In the genomic region with DNA sequence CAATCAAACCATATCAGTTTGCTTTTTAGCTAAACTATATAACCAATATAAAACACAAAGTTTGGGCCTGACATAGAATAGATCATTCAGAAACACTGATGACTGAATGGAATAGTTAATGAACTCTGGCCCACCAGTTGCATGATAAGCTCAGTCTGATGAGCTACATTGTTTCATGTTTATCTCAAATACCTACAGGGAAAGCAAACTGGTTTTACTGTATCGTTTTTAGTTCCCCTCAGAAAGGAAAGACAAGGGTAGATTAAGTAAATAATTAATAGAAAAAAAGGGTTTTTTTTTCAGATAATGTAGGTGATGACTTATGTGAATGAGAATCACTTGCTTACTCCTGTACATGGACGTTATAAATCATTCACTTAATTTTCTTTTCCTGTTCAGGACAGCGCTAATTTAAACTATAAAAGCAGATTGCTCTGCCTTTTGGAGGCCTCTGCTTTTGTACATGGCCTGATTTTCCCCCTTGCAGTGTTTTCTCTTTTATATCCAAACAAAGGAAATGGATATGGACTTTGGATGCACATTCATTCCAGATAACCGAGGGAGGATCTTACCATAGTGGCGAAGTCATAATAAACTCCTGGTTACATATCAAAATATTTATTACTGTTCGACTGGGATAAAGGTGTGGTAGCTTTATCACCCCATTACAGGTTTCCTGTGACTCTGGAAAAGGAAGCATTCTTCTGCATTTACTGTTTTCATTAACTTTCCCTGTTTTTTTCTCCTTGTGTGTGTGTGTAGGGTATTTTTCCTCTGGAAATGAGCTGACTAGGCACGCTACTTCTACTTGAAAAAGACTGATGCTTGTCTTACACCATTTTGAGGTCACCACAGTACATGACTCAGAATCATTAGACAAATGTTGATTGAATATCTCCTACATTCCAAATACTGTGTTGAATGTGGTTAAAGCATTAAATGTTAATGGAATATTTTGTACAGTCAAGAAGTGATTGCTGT, we compare ENCODE assay signal across 17 cellular contexts.
DNase-seq lines count a peak whose midpoint lies in the region; ATAC-seq, FAIRE-seq and TF ChIP-seq lines count a peak whose summit lies in the region.
"Had no signal": no experiment of that assay in that cellular context is flagged by ENCODE, and none has a peak within 500 bp of the region (broad histone marks: within the 10 kb centered on the region; RNA-seq: fewer than 3 reads in every experiment).

No MANE protein-coding gene starts in this region.

- no peaks in the 10 kb centered on the region for H4K20me1 ChIP-seq in GM23248 (ENCODE audit: insufficient read depth)

- no peak overlapping the region for H3K4me3 Mint-ChIP-seq in endodermal cell
- H3K4me3 Mint-ChIP-seq: naive B cell had no signal

- H3K27me3 ChIP-seq in endodermal cell (ENCODE audit: control insufficient read depth, insufficient read depth, low read length, poor library complexity, severe bottlenecking), result no peaks in the 10 kb centered on the region
- H3K27me3 ChIP-seq in small intestine (ENCODE audit: control insufficient read depth in 2 of 2, insufficient read depth in 2 of 2, low read length in 2 of 2), result no peaks in the 10 kb centered on the region
- no peaks in the 10 kb centered on the region for H3K27me3 ChIP-seq in GM23248 (replicated peaks; ENCODE audit: insufficient read depth)
- H3K27me3 ChIP-seq: testis had no signal

- peaks cover 6% of the 10 kb centered on the region for H3K4me1 ChIP-seq in endodermal cell (ENCODE audit: control insufficient read depth, insufficient read depth, low read length)
- peaks cover 0 to 2% of the 10 kb centered on the region in 2 donors for H3K4me1 ChIP-seq in small intestine (ENCODE audit: control insufficient read depth in 2 of 2, insufficient read depth in 1 of 2, low read depth in 1 of 2, low read length in 1 of 2)
- no peaks in the 10 kb centered on the region for H3K4me1 ChIP-seq in GM23248 (ENCODE audit: insufficient read depth)

- WGBS in endodermal cell (ENCODE audit: insufficient coverage in 1 of 2, insufficient read length in 1 of 2), 2 experiments, result 86 to 93% methylated on average over 4 to 7 of the region's 7 CpGs
- 8 to 32% (median 18%) methylated on average over 7 of the region's 7 CpGs for WGBS in small intestine, 3 donors
- 10 to 13% methylated on average over 7 of the region's 7 CpGs for WGBS in GM23248 (ENCODE audit: low coverage in 1 of 2, low lambda C conversion rate in 2 of 2, missing lambda C conversion rate in 2 of 2), 2 experiments

- ATAC-seq in GM21576 (IDR thresholded peaks at IDR 0.05; ENCODE audit: unreplicated experiment) (peak; percentile 70), HG03097 (IDR thresholded peaks at IDR 0.05; ENCODE audit: low FRiP score, unreplicated experiment) (peak; percentile 97), GM21528 (IDR thresholded peaks at IDR 0.05; ENCODE audit: low FRiP score, unreplicated experiment) (no peak)
- ATAC-seq: HCT116 had no signal

- H3K79me2 ChIP-seq in GM23248 (ENCODE audit: insufficient read depth), result no peaks in the 10 kb centered on the region

- no peak overlapping the region for H3K27ac ChIP-seq in endodermal cell (ENCODE audit: low read depth, low read length)
- peak overlapping the region; percentile 55 to 84 for H3K27ac ChIP-seq in small intestine (ENCODE audit: low read depth in 1 of 2, low read length in 1 of 2)
- no peak overlapping the region for H3K27ac ChIP-seq in GM23248
- H3K27ac ChIP-seq: testis had no signal

- H3K27ac Mint-ChIP-seq in endodermal cell, result no peak overlapping the region
- H3K27ac Mint-ChIP-seq: naive B cell had no signal

- H3F3A ChIP-seq in GM23248 (ENCODE audit: insufficient read depth), result no peaks in the 10 kb centered on the region

- no peaks in the 10 kb centered on the region for H3K27me3 Mint-ChIP-seq in endodermal cell (ENCODE audit: insufficient read depth)

- H3K36me3 ChIP-seq in endodermal cell (ENCODE audit: control insufficient read depth, insufficient read depth, low read length), result no peaks in the 10 kb centered on the region
- H3K36me3 ChIP-seq in small intestine (ENCODE audit: control insufficient read depth in 2 of 2, insufficient read depth in 2 of 2, low read length in 2 of 2), result no peaks in the 10 kb centered on the region
- no peaks in the 10 kb centered on the region for H3K36me3 ChIP-seq in GM23248 (ENCODE audit: low read depth)

- H3K4me2 ChIP-seq in GM23248 (ENCODE audit: unreplicated experiment), result no peak overlapping the region

- in situ Hi-C loops in GM23248 (cut with MboI), result no loop called here

- H3K9ac ChIP-seq in endodermal cell (ENCODE audit: extremely low read depth, low read length, poor library complexity, severe bottlenecking), result no peak overlapping the region
- no peak overlapping the region for H3K9ac ChIP-seq in GM23248

- peaks cover 7% of the 10 kb centered on the region for H3K4me1 Mint-ChIP-seq in endodermal cell
- H3K4me1 Mint-ChIP-seq: naive B cell had no signal

- peaks cover 2% of the 10 kb centered on the region for H3K36me3 Mint-ChIP-seq in endodermal cell (ENCODE audit: low read depth)
- H3K36me3 Mint-ChIP-seq: naive B cell had no signal

- no peaks in the 10 kb centered on the region for H3K9me2 ChIP-seq in GM23248 (ENCODE audit: insufficient read depth)

- no peak overlapping the region for H2AFZ ChIP-seq in GM23248

- DNase-seq in endodermal cell, result no peak
- DNase-seq in small intestine, result peak; percentile 95
- DNase-seq in GM23248, result no peak
- DNase-seq in activated T-cell treated with anti-CD3 and anti-CD28 coated beads, Interleukin-2, amount 50 U/mL, for 1 hour, result no peak
- DNase-seq: activated CD4-positive, alpha-beta T cell treated with anti-CD3 and anti-CD28 coated beads for 48 hours; activated naive CD4-positive, alpha-beta T cell treated with Interleukin-2 at 50 U/mL for 16 hours; aorta; Caco-2; foreskin fibroblast; naive B cell; posterior cingulate gyrus; testis had no signal

- H3K4me3 ChIP-seq in endodermal cell (ENCODE audit: low read length) (peak overlapping the region; percentile 22), small intestine (ENCODE audit: low read depth in 1 of 2, low read length in 2 of 2) (no peak overlapping the region), GM23248 (no peak overlapping the region)
- H3K4me3 ChIP-seq: testis had no signal

- H3K9me3 Mint-ChIP-seq in endodermal cell, result peaks cover 10% of the 10 kb centered on the region

- FAIRE-seq in small intestine (lab: Jason Lieb, UNC), result peak; percentile 61
- FAIRE-seq: RCC 7860 had no signal

- no peak for TF ChIP-seq CTCF in endodermal cell (conservative IDR thresholded peaks at IDR 0.05)

- peaks cover 47% of the 10 kb centered on the region for H3K9me3 ChIP-seq in endodermal cell (ENCODE audit: control insufficient read depth, low read length)
- no peaks in the 10 kb centered on the region for H3K9me3 ChIP-seq in small intestine (ENCODE audit: control insufficient read depth, low read depth)
- peaks cover 8% of the 10 kb centered on the region for H3K9me3 ChIP-seq in GM23248 (ENCODE audit: low read depth)
- H3K9me3 ChIP-seq: Caco-2, testis had no signal

Comparison
In these comparisons a context has a peak if more than half of its experiments do, and no peak if none do; other contexts are left out.
1. H3K27ac ChIP-seq: peak in small intestine (2 of 2); none in endodermal cell (single experiment) and GM23248 (single experiment).